Comparison of ENCODE assay signal across 8 cellular contexts in the genomic region with DNA sequence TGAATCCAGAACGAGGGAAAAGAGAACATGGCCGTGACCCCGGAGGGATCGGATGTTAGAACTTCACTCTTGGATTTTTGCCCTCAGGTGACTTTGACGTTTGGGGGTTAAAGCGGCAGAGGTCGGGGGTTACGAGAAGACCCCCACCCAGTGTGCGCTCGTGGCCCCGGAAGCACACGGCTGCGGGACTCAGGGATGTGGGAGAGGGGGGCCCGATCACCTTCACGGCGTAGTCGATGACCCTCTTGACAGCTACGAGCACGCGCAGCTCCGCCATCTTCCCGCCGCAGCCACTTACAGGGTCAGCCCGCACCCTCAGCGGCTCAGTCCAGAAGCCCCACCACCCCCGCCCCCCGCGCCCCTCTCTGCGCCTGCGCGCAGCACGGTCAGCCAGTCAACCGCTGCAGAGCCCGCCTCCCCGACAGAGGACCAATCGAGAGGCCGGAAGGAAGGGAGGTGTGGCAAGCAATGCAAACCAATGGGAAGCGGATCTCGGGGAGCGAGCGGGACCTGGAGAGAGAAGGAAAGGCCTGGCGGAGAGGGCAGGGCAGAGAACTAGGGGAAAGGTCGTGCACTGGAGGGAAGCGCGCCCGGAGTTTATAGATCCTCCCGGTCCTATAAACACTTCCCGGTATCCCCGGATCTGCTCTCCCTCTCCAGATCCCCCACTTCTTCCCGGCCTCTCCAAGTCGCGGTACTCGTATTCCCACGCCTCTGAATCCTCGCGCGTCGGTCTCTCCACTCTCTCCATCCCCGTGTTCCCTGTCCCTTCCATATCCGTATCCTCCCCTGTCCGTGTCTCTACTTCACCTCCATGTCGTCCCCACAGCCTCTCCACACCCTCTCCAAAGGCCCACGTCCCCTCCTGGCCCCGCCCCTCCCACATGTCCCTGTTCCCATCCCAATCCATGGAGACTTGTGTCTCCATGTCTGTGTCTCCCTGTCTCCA. TPM values are rescaled to one million over a fixed set of nuclear protein-coding genes. Genes with fewer than 3 reads are reported as not detected.
DNase-seq lines count a peak whose midpoint lies in the region; ATAC-seq, FAIRE-seq and TF ChIP-seq lines count a peak whose summit lies in the region.

A gene (minus strand): TSS at position 339 of the 949 bp plus-strand sequence. CDS start 62 bp downstream, at position 277.

- no peaks in the 10 kb centered on the region for H3K9me3 Mint-ChIP-seq in activated naive CD8-positive, alpha-beta T cell treated with anti-CD3 and anti-CD28 coated beads, Interleukin-2, amount 10 ng/mL, durations not matched to agents 7 days and 5 days
- no peaks in the 10 kb centered on the region for H3K9me3 Mint-ChIP-seq in osteocyte (ENCODE audit: unreplicated experiment)

- 0 to 1% methylated on average over 40 to 58 of the region's 64 CpGs for WGBS in testis, 2 donors

- no peaks in the 10 kb centered on the region for H3K9me3 ChIP-seq in testis

- H3K27me3 ChIP-seq in testis: no peaks in the 10 kb centered on the region

- H3K4me1 ChIP-seq in testis: peaks cover 14% of the 10 kb centered on the region

- peak within 1 kb of the TSS; percentile 94 for H3K4me3 Mint-ChIP-seq in activated naive CD8-positive, alpha-beta T cell treated with anti-CD3 and anti-CD28 coated beads, Interleukin-2, amount 10 ng/mL, durations not matched to agents 7 days and 5 days
- H3K4me3 Mint-ChIP-seq in osteocyte (ENCODE audit: unreplicated experiment): peak within 1 kb of the TSS; percentile 89

- FAIRE-seq in D721Med (lab: Jason Lieb, UNC): no peak

- peaks cover 29% of the 10 kb centered on the region for H3K36me3 Mint-ChIP-seq in activated naive CD8-positive, alpha-beta T cell treated with anti-CD3 and anti-CD28 coated beads, Interleukin-2, amount 10 ng/mL, durations not matched to agents 7 days and 5 days
- no peaks in the 10 kb centered on the region for H3K36me3 Mint-ChIP-seq in osteocyte (ENCODE audit: unreplicated experiment)

- H3K36me3 ChIP-seq in testis (ENCODE audit: low read depth, missing control alignments): no peaks in the 10 kb centered on the region

- TF ChIP-seq CTCF in D721Med (IDR thresholded peaks at IDR 0.05; ENCODE audit: insufficient read depth, missing control alignments): no peak
- no peak for TF ChIP-seq CTCF in LNCaP clone FGC (IDR thresholded peaks at IDR 0.05; ENCODE audit: control insufficient read depth, extremely low read depth, insufficient read depth)
- TF ChIP-seq CTCF in osteocyte (IDR thresholded peaks at IDR 0.05): no peak
- TF ChIP-seq CTCF in testis (IDR thresholded peaks at IDR 0.05): no peak

- H3K27ac Mint-ChIP-seq in activated naive CD8-positive, alpha-beta T cell treated with anti-CD3 and anti-CD28 coated beads, Interleukin-2, amount 10 ng/mL, durations not matched to agents 7 days and 5 days: peak within 1 kb of the TSS; percentile 94
- H3K27ac Mint-ChIP-seq in osteocyte (ENCODE audit: unreplicated experiment): peak within 1 kb of the TSS; percentile 97

- peak; percentile 88 for TF ChIP-seq POLR2A in testis (IDR thresholded peaks at IDR 0.05)

- DNase-seq in D721Med (ENCODE audit: insufficient read length, low spot score): peak; percentile 77
- DNase-seq in LNCaP clone FGC (ENCODE audit: low read depth): peak; percentile 93
- peak; percentile 82 to 94 for DNase-seq in SW 1271 (lab: John Stamatoyannopoulos, UW)
- peak; percentile 87 for DNase-seq in activated naive CD8-positive, alpha-beta T cell treated with anti-CD3 and anti-CD28 coated beads, Interleukin-2, amount 10 ng/mL, durations not matched to agents 7 days and 5 days
- DNase-seq in head of caudate nucleus: peak; percentile 94 to 100 (median 99)
- peak; percentile 98 for DNase-seq in osteocyte (ENCODE audit: extremely low spot score, unreplicated experiment)
- DNase-seq in testis: peak; percentile 99

- intact Hi-C loops in head of caudate nucleus (cut with DNase I) (no loop called here), testis (cut with DNase I; ENCODE audit: low total_unique reads) (no loop called here)

- H3K27ac ChIP-seq in testis: peak within 1 kb of the TSS; percentile 87 to 95

- H3K4me3 ChIP-seq in LNCaP clone FGC (ENCODE audit: low read depth, low read length) (peak within 1 kb of the TSS; percentile 93), testis (peak within 1 kb of the TSS; percentile 69 to 74)

- ATAC-seq in GM21717 (IDR thresholded peaks at IDR 0.05; ENCODE audit: unreplicated experiment): peak; percentile 41
- ATAC-seq in activated naive CD8-positive, alpha-beta T cell treated with anti-CD3 and anti-CD28 coated beads, Interleukin-2, amount 10 ng/mL, durations not matched to agents 7 days and 5 days (ENCODE audit: low read depth): peak; percentile 51

- peaks cover 58% of the 10 kb centered on the region for H3K4me1 Mint-ChIP-seq in activated naive CD8-positive, alpha-beta T cell treated with anti-CD3 and anti-CD28 coated beads, Interleukin-2, amount 10 ng/mL, durations not matched to agents 7 days and 5 days
- peaks cover 38% of the 10 kb centered on the region for H3K4me1 Mint-ChIP-seq in osteocyte (ENCODE audit: unreplicated experiment)

- H3K27me3 Mint-ChIP-seq in activated naive CD8-positive, alpha-beta T cell treated with anti-CD3 and anti-CD28 coated beads, Interleukin-2, amount 10 ng/mL, durations not matched to agents 7 days and 5 days: no peaks in the 10 kb centered on the region
- no peaks in the 10 kb centered on the region for H3K27me3 Mint-ChIP-seq in osteocyte (ENCODE audit: unreplicated experiment)

- POLR2A ChIA-PET in activated naive CD8-positive, alpha-beta T cell treated with anti-CD3 and anti-CD28 coated beads, Interleukin-2, amount 10 ng/mL, durations not matched to agents 7 days and 5 days (lab: Charles Lee): interaction anchor here (1.1 to 2.5 kb wide), 4 partner anchors 12 to 29 kb away, joined by 7 to 11 read pairs (median 8); no protein-coding TSS in a partner anchor

RNA-seq across cellular contexts. Expression of the gene that starts here (rescaled TPM):
- total RNA-seq in activated naive CD8-positive, alpha-beta T cell treated with anti-CD3 and anti-CD28 coated beads, Interleukin-2, amount 10 ng/mL, durations not matched to agents 7 days and 5 days: 100 to 1,000 TPM; 121 to 124 TPM
- 56.2 and 58.8 TPM in 2 replicates for total RNA-seq in osteocyte
- 100 to 1,000 TPM; 110 to 146 TPM for total RNA-seq in testis
- 109 TPM for polyA plus RNA-seq in testis (ENCODE audit: insufficient read depth, low read depth, low replicate concordance)

Comparison
In these comparisons a context has a peak if more than half of its experiments do, and no peak if none do; other contexts are left out.
1. Peak in every context shown above with its lines: DNase-seq, ATAC-seq, H3K4me3 ChIP-seq and H3K27ac ChIP-seq.